ENCODE assay signal across 17 cellular contexts in genomic region chr3:82202254-82202653, GRCh38.
"Had no signal": no experiment of that assay in that cellular context is flagged by ENCODE, and none has a peak within 500 bp of the region (broad histone marks: within the 10 kb centered on the region; RNA-seq: fewer than 3 reads in every experiment).

No MANE protein-coding gene starts in this region.

- H3K4me3 ChIP-seq: coronary artery, hepatocyte, left ventricle myocardium inferior, lung, right atrium auricular region, sigmoid colon had no signal

- DNase-seq: effector CD8-positive, alpha-beta T cell; foreskin melanocyte; head of caudate nucleus; kidney; left cardiac atrium; left ventricle myocardium inferior; mesendoderm; naive thymus-derived CD8-positive, alpha-beta T cell; posterior cingulate gyrus; sigmoid colon; small intestine; stimulated activated CD4-positive, alpha-beta T cell treated with anti-CD3 and anti-CD28 coated beads, Interleukin-2, amount 100 ng/mL, for 48 hours; stimulated activated naive CD4-positive, alpha-beta T cell treated with Interleukin-2 at 50 U/mL for 16 hours had no signal

- ATAC-seq: left cardiac atrium; naive thymus-derived CD8-positive, alpha-beta T cell had no signal
